Comparison of ENCODE assay signal across 5 cellular contexts in genomic region chr11:12517306-12517705, GRCh38.
"Had no signal": no experiment of that assay in that cellular context is flagged by ENCODE, and none has a peak within 500 bp of the region (broad histone marks: within the 10 kb centered on the region; RNA-seq: fewer than 3 reads in every experiment).

No MANE protein-coding gene starts in this region.

- H3K4me2 ChIP-seq: GM23338 had no signal

- H3K4me3 Mint-ChIP-seq: GM23338, H9 had no signal

- H3K27ac Mint-ChIP-seq: GM23338 had no signal

- H3K4me3 ChIP-seq: GM23338, K562 had no signal

- H3K9me3 Mint-ChIP-seq: GM23338, H9 had no signal

- DNase-seq: H9, HCEC 1CT, IMR-90 had no signal

- H2AFZ ChIP-seq: GM23338 had no signal

- H3K4me1 Mint-ChIP-seq: GM23338 had no signal
